8 cellular contexts compared by ENCODE assay signal in the genomic region with DNA sequence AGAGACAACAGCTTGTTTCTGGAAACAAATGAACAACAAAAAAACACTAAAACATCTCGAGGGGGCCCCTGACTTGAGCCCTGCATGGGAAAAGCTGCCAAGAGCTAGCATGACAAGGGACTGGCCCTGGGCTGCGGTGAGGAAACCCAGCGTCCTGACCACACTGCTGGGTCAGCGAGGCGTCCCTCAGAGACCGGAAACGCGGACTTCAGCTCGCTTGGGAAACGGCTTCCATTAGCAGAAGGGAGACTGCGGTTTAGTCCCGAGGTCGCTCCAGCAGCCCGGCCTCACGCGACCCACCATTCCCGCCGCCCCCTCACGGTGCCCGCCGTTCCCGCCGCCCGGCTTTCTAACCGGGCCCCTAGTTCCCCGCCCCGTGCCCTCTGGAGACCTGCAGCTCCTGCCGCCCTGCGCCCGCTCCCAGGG. TPM values are rescaled to one million over a fixed set of nuclear protein-coding genes. Genes with fewer than 3 reads are reported as not detected.
A peak's percentile ranks its signal among the peaks of the same experiment; 100 is the strongest.
DNase-seq lines count a peak whose midpoint lies in the region; ATAC-seq lines count a peak whose summit lies in the region.

No MANE protein-coding gene starts in this region.

- H3K27me3 ChIP-seq in HUES6 (ENCODE audit: control insufficient read depth, insufficient read depth, low read length) (peaks cover 16% of the 10 kb centered on the region), esophagus (ENCODE audit: control insufficient read depth in 1 of 2, insufficient read depth in 2 of 2, low read length in 2 of 2) (no peaks in the 10 kb centered on the region)

- DNase-seq in G401 (ENCODE audit: low spot score) (peak; percentile 38), midbrain (lab: John Stamatoyannopoulos, UW) (peak; percentile 71), substantia nigra (lab: John Stamatoyannopoulos, UW) (peak in 48 of 49 donors; percentile 6 to 94 (median 66)), NCI-H446 (lab: John Stamatoyannopoulos, UW) (no peak)
- DNase-seq in activated CD4-positive, CD25-positive, alpha-beta regulatory T cell treated with anti-CD3 and anti-CD28 coated beads, Interleukin-2, amount 50 U/mL, for 72 hours, result peak; percentile 66

- WGBS in esophagus, 2 donors, result 0 to 1% methylated on average over 25 to 30 of the region's 30 CpGs

- H3K4me1 ChIP-seq in HUES6 (ENCODE audit: control insufficient read depth, insufficient read depth, low read length), result peaks cover 16% of the 10 kb centered on the region
- H3K4me1 ChIP-seq in esophagus (ENCODE audit: control insufficient read depth in 2 of 2, insufficient read depth in 2 of 2, low read length in 1 of 2), result no peaks in the 10 kb centered on the region

- peak; percentile 32 for ATAC-seq in GM21423 (IDR thresholded peaks at IDR 0.05; ENCODE audit: unreplicated experiment)

- H3K9me3 ChIP-seq in HUES6 (ENCODE audit: control insufficient read depth, insufficient read depth, low read depth, low read length) (no peaks in the 10 kb centered on the region; the same call in 1 of the 2 replicates), esophagus (ENCODE audit: control insufficient read depth in 2 of 2, insufficient read depth in 1 of 2, low read depth in 1 of 2, low read length in 1 of 2) (no peaks in the 10 kb centered on the region)

- H3K9ac ChIP-seq in HUES6 (ENCODE audit: low read length), result peak overlapping the region; percentile 87

- in situ Hi-C loops in G401 (cut with HindIII; ENCODE audit: low sequenced_read_pairs), result no loop called here

- H3K36me3 ChIP-seq in HUES6 (ENCODE audit: control insufficient read depth, insufficient read depth, low read length) (no peaks in the 10 kb centered on the region), esophagus (ENCODE audit: control insufficient read depth in 2 of 2, insufficient read depth in 2 of 2, low read length in 1 of 2) (no peaks in the 10 kb centered on the region)

- peak overlapping the region; percentile 61; the same call in 1 of the 2 replicates for H3K27ac ChIP-seq in HUES6 (ENCODE audit: low read depth, low read length)
- H3K27ac ChIP-seq in esophagus (ENCODE audit: low read depth in 2 of 2, low read length in 1 of 2), result peak overlapping the region; percentile 94 to 99
- peak overlapping the region; percentile 97 for H3K27ac ChIP-seq in substantia nigra (ENCODE audit: low read depth, low read length, poor library complexity, severe bottlenecking)

- H3K4me3 ChIP-seq in HUES6 (ENCODE audit: low read depth, low read length), result peak overlapping the region; percentile 76
- peak overlapping the region; percentile 65 to 98 for H3K4me3 ChIP-seq in esophagus (ENCODE audit: low read depth in 1 of 2, low read length in 2 of 2)

RNA-seq across cellular contexts. Expression of a gene that starts 0.6 kb away (rescaled TPM):
- total RNA-seq in G401 (2014; rRNA removed; shearing (Covaris generic)), result not detected in 2 replicates
- 1 to 10 TPM; 2.3 to 4.0 TPM for polyA plus RNA-seq in esophagus

RNA-seq across cellular contexts. Expression of a gene that starts 0.8 kb away (rescaled TPM):
- not detected in 2 replicates for total RNA-seq in G401 (2014; rRNA removed; shearing (Covaris generic))
- 1 to 10 TPM; 4.6 to 5.0 TPM for polyA plus RNA-seq in esophagus

Comparison
In these comparisons a context has a peak if more than half of its experiments do, and no peak if none do; other contexts are left out.
1. DNase-seq: peak in G401 (single experiment), activated CD4-positive, CD25-positive, alpha-beta regulatory T cell treated with anti-CD3 and anti-CD28 coated beads, Interleukin-2, amount 50 U/mL, for 72 hours (single experiment), midbrain (single experiment) and substantia nigra (48 of 49); none in NCI-H446 (0 of 2).
2. Peak in every context shown above with its lines, with median percentiles within 50 percentile points of each other: H3K27ac ChIP-seq.